Comparison of ENCODE assay signal across 8 cellular contexts in the genomic region with DNA sequence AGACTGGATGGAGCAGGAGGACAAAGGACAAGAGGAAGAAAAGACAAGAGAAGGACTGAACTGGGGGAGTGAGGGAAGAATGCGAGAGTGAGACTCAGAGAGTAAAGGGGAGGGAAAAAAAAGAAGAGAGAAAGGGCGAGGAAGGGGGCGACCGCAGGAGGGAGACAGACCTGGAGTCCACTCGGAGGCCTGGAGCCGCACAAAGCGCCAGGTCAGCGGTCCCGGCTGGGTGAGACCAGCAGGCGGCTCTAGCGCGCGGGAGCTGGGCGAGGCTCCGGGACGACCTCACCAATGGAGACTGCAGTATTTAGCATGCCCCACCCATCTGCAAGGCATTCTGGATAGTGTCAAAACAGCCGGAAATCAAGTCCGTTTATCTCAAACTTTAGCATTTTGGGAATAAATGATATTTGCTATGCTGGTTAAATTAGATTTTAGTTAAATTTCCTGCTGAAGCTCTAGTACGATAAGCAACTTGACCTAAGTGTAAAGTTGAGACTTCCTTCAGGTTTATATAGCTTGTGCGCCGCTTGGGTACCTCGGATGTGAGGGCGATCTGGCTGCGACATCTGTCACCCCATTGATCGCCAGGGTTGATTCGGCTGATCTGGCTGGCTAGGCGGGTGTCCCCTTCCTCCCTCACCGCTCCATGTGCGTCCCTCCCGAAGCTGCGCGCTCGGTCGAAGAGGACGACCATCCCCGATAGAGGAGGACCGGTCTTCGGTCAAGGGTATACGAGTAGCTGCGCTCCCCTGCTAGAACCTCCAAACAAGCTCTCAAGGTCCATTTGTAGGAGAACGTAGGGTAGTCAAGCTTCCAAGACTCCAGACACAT. TPM values are rescaled to one million over a fixed set of nuclear protein-coding genes. Genes with fewer than 3 reads are reported as not detected.
DNase-seq lines count a peak whose midpoint lies in the region; ATAC-seq and TF ChIP-seq lines count a peak whose summit lies in the region.
"Not testable (repeated sequence)": the region's sequence is repeated elsewhere in the genome, so short reads cannot be mapped to it uniquely, and the experiment has no call there.

Gene GSTA4 (minus strand): TSS at position 206 of the 834 bp plus-strand sequence. CDS start 1,041 bp downstream, outside the sequence.

- peak; percentile 95 for ATAC-seq in GM21529 (IDR thresholded peaks at IDR 0.05; ENCODE audit: unreplicated experiment)

- H3K4me3 Mint-ChIP-seq in IgD-negative memory B cell = peak within 1 kb of the TSS; percentile 94 to 99 (median 97)

- H3K9me3 Mint-ChIP-seq in IgD-negative memory B cell = not testable (repeated sequence)

- peak within 1 kb of the TSS; percentile 100 for H3K27ac Mint-ChIP-seq in IgD-negative memory B cell

- peak; percentile 93 for DNase-seq in DMS 273 treated with DMSO at 0.1 percent for 48 hours (lab: John Stamatoyannopoulos, UW)
- peak; percentile 99 for DNase-seq in OCI-M1 (lab: John Stamatoyannopoulos, UW)
- DNase-seq in activated T-cell treated with anti-CD3 and anti-CD28 coated beads, Interleukin-2, amount 50 U/mL, for 1 hour = peak; percentile 81
- DNase-seq in epithelial cell of proximal tubule (ENCODE audit: low read depth) = peak; percentile 92
- peak; percentile 96 for DNase-seq in mucosa of gallbladder (ENCODE audit: low spot score)
- peak; percentile 68 to 79 for DNase-seq in stimulated activated CD8-positive, alpha-beta memory T cell treated with anti-CD3 and anti-CD28 coated beads, Interleukin-4, amount 100 ng/mL, for 4 hours (ENCODE audit: low read depth in 2 of 2, low spot score in 1 of 2)

- peak within 1 kb of the TSS; percentile 82 for H3K4me3 ChIP-seq in epithelial cell of proximal tubule (ENCODE audit: low read depth, low read length)

- H3K27me3 Mint-ChIP-seq in IgD-negative memory B cell = not testable (repeated sequence)

- TF ChIP-seq CTCF in epithelial cell of proximal tubule (conservative IDR thresholded peaks at IDR 0.05; ENCODE audit: low read depth, low read length) = peak; percentile 82

- peaks cover 11 to 20% (median 14%) of the 10 kb centered on the region in 3 donors for H3K4me1 Mint-ChIP-seq in IgD-negative memory B cell

- H3K36me3 Mint-ChIP-seq in IgD-negative memory B cell = not testable (repeated sequence)

RNA-seq across cellular contexts. Expression of gene GSTA4, which starts in this region (rescaled TPM):
- polyA plus RNA-seq in IgD-negative memory B cell = 4.1 TPM
- total RNA-seq in epithelial cell of proximal tubule = 10.5 and 12.1 TPM in 2 replicates
- 19.9 TPM for total RNA-seq in mucosa of gallbladder

Comparison
In these comparisons a context has a peak if more than half of its experiments do, and no peak if none do; other contexts are left out.
1. Peak in every context shown above with its lines: DNase-seq, ATAC-seq and H3K4me3 ChIP-seq.